In the genomic region with DNA sequence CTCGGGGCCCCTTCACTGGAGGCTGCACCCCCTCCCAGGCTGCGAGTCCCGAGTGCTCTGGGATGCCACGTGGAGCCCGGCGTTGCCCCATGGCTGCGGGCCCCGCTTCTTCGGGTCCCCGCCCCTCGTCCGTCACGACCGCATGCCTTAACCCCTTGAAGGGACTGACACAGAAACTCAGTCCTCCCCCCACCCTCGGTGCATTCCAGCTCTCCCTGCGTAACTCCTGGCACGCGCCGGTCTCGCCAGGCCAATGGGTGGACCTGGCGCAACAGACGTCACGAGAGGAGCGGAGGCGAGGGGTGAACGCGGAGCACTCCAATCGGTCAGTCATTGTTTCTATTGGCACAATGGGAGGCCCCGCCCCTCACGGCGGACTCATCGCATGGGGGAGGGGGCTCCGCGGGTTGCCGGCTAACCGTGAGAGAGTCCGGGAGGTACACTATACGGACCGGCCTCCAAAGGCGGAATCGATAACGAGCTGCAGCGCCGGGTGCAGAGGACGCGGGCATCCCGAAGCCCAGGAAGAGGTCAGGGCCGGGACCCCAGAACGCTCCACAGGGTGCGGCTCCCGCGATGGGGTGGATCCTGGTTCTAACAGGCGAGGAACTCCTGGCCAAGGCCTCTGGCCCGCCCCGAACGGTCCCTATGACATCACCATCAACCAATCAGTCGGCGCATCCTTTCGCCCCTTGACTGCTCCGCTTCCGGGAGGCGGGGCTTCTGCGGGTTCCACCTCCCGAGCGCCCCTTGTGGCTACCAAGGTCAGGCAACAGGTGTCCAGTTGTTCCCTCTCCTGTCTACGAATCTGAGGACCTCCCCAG, we compare ENCODE assay signal across 1 cellular context.
TF ChIP-seq lines count a peak whose summit lies in the region.

No MANE protein-coding gene starts in this region.

TF ChIP-seq in SK-N-SH, 30 proteins besides CTCF, POLR2A, EP300 and RAD21 (continued from another document):
- TF ChIP-seq, protein P1, sequence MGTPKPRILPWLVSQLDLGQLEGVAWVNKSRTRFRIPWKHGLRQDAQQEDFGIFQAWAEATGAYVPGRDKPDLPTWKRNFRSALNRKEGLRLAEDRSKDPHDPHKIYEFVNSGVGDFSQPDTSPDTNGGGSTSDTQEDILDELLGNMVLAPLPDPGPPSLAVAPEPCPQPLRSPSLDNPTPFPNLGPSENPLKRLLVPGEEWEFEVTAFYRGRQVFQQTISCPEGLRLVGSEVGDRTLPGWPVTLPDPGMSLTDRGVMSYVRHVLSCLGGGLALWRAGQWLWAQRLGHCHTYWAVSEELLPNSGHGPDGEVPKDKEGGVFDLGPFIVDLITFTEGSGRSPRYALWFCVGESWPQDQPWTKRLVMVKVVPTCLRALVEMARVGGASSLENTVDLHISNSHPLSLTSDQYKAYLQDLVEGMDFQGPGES (IDR thresholded peaks at IDR 0.05; ENCODE audit: low read depth, low read length), result no peak
- TF ChIP-seq GATA2 (CRISPR knock-in tag; IDR thresholded peaks at IDR 0.05) (no peak), SIN3A (IDR thresholded peaks at IDR 0.05; ENCODE audit: borderline replicate concordance, low read depth, low read length) (peak; percentile 89; the same call in 1 of the 2 replicates), MEF2A (IDR thresholded peaks at IDR 0.05; ENCODE audit: borderline replicate concordance, low read depth) (no peak), FOXM1 (IDR thresholded peaks at IDR 0.05; ENCODE audit: low read depth) (no peak), RFX5 (IDR thresholded peaks at IDR 0.05; ENCODE audit: low read length) (peak; percentile 95), GABPA (IDR thresholded peaks at IDR 0.05; ENCODE audit: low read depth) (peak; percentile 63), JUND (IDR thresholded peaks at IDR 0.05) (peak; percentile 43; the same call in 1 of the 2 replicates), RXRA (IDR thresholded peaks at IDR 0.05; ENCODE audit: borderline replicate concordance, low read depth) (no peak; the same call in 1 of the 2 replicates), YY1 (IDR thresholded peaks at IDR 0.05; ENCODE audit: low read depth) (peak; percentile 16; the same call in 1 of the 2 replicates), EZH2phosphoT487 (IDR thresholded peaks at IDR 0.05; ENCODE audit: borderline replicate concordance, low read depth) (no peak), RCOR1 (IDR thresholded peaks at IDR 0.05; ENCODE audit: low read length) (peak; percentile 78; the same call in 1 of the 2 replicates), ELF1 (IDR thresholded peaks at IDR 0.05) (peak; percentile 89), SMC3 (IDR thresholded peaks at IDR 0.05; ENCODE audit: low read depth, low read length) (no peak; the same call in 1 of the 2 replicates), TEAD4 (IDR thresholded peaks at IDR 0.05; ENCODE audit: borderline replicate concordance, insufficient read depth) (peak; percentile 85; the same call in 1 of the 2 replicates), NRF1 (IDR thresholded peaks at IDR 0.05; ENCODE audit: low read depth, low read length) (peak; percentile 60), MXI1 (IDR thresholded peaks at IDR 0.05; ENCODE audit: low read depth, low read length) (peak; percentile 97), CHD2 (IDR thresholded peaks at IDR 0.05; ENCODE audit: low read length, partially characterized antibody) (peak; percentile 82)
- TF ChIP-seq, protein P2, sequence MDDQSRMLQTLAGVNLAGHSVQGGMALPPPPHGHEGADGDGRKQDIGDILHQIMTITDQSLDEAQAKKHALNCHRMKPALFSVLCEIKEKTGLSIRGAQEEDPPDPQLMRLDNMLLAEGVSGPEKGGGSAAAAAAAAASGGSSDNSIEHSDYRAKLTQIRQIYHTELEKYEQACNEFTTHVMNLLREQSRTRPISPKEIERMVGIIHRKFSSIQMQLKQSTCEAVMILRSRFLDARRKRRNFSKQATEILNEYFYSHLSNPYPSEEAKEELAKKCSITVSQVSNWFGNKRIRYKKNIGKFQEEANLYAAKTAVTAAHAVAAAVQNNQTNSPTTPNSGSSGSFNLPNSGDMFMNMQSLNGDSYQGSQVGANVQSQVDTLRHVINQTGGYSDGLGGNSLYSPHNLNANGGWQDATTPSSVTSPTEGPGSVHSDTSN (IDR thresholded peaks at IDR 0.05), result peak; percentile 61
- TF ChIP-seq, protein P3, sequence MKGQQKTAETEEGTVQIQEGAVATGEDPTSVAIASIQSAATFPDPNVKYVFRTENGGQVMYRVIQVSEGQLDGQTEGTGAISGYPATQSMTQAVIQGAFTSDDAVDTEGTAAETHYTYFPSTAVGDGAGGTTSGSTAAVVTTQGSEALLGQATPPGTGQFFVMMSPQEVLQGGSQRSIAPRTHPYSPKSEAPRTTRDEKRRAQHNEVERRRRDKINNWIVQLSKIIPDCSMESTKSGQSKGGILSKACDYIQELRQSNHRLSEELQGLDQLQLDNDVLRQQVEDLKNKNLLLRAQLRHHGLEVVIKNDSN (IDR thresholded peaks at IDR 0.05; ENCODE audit: borderline replicate concordance, low read depth), result peak; percentile 56
- TF ChIP-seq, protein P4, sequence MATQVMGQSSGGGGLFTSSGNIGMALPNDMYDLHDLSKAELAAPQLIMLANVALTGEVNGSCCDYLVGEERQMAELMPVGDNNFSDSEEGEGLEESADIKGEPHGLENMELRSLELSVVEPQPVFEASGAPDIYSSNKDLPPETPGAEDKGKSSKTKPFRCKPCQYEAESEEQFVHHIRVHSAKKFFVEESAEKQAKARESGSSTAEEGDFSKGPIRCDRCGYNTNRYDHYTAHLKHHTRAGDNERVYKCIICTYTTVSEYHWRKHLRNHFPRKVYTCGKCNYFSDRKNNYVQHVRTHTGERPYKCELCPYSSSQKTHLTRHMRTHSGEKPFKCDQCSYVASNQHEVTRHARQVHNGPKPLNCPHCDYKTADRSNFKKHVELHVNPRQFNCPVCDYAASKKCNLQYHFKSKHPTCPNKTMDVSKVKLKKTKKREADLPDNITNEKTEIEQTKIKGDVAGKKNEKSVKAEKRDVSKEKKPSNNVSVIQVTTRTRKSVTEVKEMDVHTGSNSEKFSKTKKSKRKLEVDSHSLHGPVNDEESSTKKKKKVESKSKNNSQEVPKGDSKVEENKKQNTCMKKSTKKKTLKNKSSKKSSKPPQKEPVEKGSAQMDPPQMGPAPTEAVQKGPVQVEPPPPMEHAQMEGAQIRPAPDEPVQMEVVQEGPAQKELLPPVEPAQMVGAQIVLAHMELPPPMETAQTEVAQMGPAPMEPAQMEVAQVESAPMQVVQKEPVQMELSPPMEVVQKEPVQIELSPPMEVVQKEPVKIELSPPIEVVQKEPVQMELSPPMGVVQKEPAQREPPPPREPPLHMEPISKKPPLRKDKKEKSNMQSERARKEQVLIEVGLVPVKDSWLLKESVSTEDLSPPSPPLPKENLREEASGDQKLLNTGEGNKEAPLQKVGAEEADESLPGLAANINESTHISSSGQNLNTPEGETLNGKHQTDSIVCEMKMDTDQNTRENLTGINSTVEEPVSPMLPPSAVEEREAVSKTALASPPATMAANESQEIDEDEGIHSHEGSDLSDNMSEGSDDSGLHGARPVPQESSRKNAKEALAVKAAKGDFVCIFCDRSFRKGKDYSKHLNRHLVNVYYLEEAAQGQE (IDR thresholded peaks at IDR 0.05; ENCODE audit: low read depth, low read length), result peak; percentile 7; the same call in 1 of the 2 replicates
- TF ChIP-seq, protein P5, sequence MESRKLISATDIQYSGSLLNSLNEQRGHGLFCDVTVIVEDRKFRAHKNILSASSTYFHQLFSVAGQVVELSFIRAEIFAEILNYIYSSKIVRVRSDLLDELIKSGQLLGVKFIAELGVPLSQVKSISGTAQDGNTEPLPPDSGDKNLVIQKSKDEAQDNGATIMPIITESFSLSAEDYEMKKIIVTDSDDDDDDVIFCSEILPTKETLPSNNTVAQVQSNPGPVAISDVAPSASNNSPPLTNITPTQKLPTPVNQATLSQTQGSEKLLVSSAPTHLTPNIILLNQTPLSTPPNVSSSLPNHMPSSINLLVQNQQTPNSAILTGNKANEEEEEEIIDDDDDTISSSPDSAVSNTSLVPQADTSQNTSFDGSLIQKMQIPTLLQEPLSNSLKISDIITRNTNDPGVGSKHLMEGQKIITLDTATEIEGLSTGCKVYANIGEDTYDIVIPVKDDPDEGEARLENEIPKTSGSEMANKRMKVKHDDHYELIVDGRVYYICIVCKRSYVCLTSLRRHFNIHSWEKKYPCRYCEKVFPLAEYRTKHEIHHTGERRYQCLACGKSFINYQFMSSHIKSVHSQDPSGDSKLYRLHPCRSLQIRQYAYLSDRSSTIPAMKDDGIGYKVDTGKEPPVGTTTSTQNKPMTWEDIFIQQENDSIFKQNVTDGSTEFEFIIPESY (IDR thresholded peaks at IDR 0.05; ENCODE audit: borderline replicate concordance, low read depth), result no peak; the same call in 1 of the 2 replicates
- TF ChIP-seq, protein P6, sequence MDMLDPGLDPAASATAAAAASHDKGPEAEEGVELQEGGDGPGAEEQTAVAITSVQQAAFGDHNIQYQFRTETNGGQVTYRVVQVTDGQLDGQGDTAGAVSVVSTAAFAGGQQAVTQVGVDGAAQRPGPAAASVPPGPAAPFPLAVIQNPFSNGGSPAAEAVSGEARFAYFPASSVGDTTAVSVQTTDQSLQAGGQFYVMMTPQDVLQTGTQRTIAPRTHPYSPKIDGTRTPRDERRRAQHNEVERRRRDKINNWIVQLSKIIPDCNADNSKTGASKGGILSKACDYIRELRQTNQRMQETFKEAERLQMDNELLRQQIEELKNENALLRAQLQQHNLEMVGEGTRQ (IDR thresholded peaks at IDR 0.05; ENCODE audit: borderline replicate concordance, low read depth, low read length), result no peak
- TF ChIP-seq, protein P7, sequence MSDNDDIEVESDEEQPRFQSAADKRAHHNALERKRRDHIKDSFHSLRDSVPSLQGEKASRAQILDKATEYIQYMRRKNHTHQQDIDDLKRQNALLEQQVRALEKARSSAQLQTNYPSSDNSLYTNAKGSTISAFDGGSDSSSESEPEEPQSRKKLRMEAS (IDR thresholded peaks at IDR 0.05; ENCODE audit: low read depth), result peak; percentile 99
